Comparison of ENCODE assay signal across 23 cellular contexts in the genomic region with DNA sequence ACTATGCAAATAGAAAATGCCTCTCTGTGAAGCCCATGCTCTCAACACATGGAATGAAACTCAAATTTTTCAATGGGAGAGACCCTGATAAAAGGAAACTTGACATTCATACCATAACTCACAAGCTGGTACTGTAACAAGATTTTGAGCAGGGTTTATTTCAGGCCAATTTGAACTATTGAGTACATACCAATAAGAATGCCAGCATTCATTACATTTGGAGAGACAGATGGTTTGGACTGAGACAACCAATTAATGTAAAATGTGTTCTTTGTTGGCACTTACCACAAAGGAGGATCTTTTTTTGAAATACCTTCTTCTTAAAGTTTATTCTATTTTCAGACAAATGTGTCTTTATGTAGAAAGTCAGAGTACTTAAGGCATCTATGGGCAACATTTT.
"Had no signal": no experiment of that assay in that cellular context is flagged by ENCODE, and none has a peak within 500 bp of the region (broad histone marks: within the 10 kb centered on the region; RNA-seq: fewer than 3 reads in every experiment).

No MANE protein-coding gene starts in this region.

- H3K27ac ChIP-seq: RWPE1, SJCRH30 had no signal

- H3K9me3 ChIP-seq: MG63, SJCRH30, SK-N-SH had no signal

- DNase-seq: IMR-90, Karpas-422, KG1, MG63, NCI-H1092, NCI-H1105 treated with DMSO at 0.1 percent for 48 hours, NCI-H1417 treated with DMSO at 0.1 percent for 48 hours, NCI-H146, NCI-H1694 treated with DMSO at 0.1 percent for 48 hours, NCI-H1930, NCI-H2081, NCI-H2107, NCI-H2227 treated with DMSO at 0.1 percent for 48 hours, NCI-H526 treated with DMSO at 0.1 percent for 48 hours, NCI-H748 treated with DMSO at 0.1 percent for 48 hours, SHP77 treated with DMSO at 0.1 percent for 48 hours, SJCRH30, SK-N-SH, SW 1271, T-cell had no signal

- H3K9ac ChIP-seq: SK-N-SH had no signal

- H3K4me1 ChIP-seq: SJCRH30 had no signal

- ATAC-seq: HepG2, Right ventricle myocardium inferior, T-cell had no signal

- H3K4me3 ChIP-seq: MG63, SJCRH30 had no signal

- H3K27me3 ChIP-seq: MG63, SJCRH30 had no signal

- H3K36me3 ChIP-seq: MG63, SJCRH30 had no signal
